21 cellular contexts compared by ENCODE assay signal in genomic region chr13:69644447-69644846, GRCh38.
DNase-seq lines count a peak whose midpoint lies in the region; ATAC-seq, FAIRE-seq and TF ChIP-seq lines count a peak whose summit lies in the region.
"Had no signal": no experiment of that assay in that cellular context is flagged by ENCODE, and none has a peak within 500 bp of the region (broad histone marks: within the 10 kb centered on the region; RNA-seq: fewer than 3 reads in every experiment).

No MANE protein-coding gene starts in this region.

- H3K56ac ChIP-seq in mesendoderm (ENCODE audit: low read length) = no peak overlapping the region

- in situ Hi-C loops in ACHN (cut with HindIII; ENCODE audit: low pct_ligation_motif_present, low pct_unique_long_range_greater_than_20kb, low sequenced_read_pairs) = no loop called here

- no peaks in the 10 kb centered on the region for H3K27me3 Mint-ChIP-seq in endodermal cell (ENCODE audit: insufficient read depth)
- no peaks in the 10 kb centered on the region for H3K27me3 Mint-ChIP-seq in activated naive CD4-positive, alpha-beta T cell treated with anti-CD3 and anti-CD28 coated beads for 36 hours (ENCODE audit: low read depth)
- H3K27me3 Mint-ChIP-seq: B cell; CD4-positive, alpha-beta T cell had no signal

- H3K27me3 ChIP-seq in HUES48 (ENCODE audit: control insufficient read depth, insufficient read depth, low read length) (no peaks in the 10 kb centered on the region), endodermal cell (ENCODE audit: control insufficient read depth, insufficient read depth, low read length, poor library complexity, severe bottlenecking) (no peaks in the 10 kb centered on the region), mesendoderm (ENCODE audit: insufficient read depth, low read length, poor library complexity) (no peaks in the 10 kb centered on the region)
- H3K27me3 ChIP-seq: BLaER1 treated with 17β-estradiol and CSF1 and Interleukin-3, amounts not matched to agents 10 nM and 100 nM had no signal

- H4K8ac ChIP-seq in mesendoderm (ENCODE audit: low read depth, low read length) = no peak overlapping the region

- no peaks in the 10 kb centered on the region for H3K36me3 ChIP-seq in HUES48 (ENCODE audit: control insufficient read depth, insufficient read depth, low read length)
- H3K36me3 ChIP-seq in endodermal cell (ENCODE audit: control insufficient read depth, insufficient read depth, low read length) = no peaks in the 10 kb centered on the region
- H3K36me3 ChIP-seq in mesendoderm (ENCODE audit: control insufficient read depth, insufficient read depth, low read length) = no peaks in the 10 kb centered on the region
- H3K36me3 ChIP-seq: BLaER1 treated with 17β-estradiol and CSF1 and Interleukin-3, amounts not matched to agents 10 nM and 100 nM had no signal

- no peak for TF ChIP-seq POLR2A in A549 (IDR thresholded peaks at IDR 0.05; ENCODE audit: low read length)

- no peak overlapping the region for H3K27ac Mint-ChIP-seq in endodermal cell
- H3K27ac Mint-ChIP-seq in activated naive CD4-positive, alpha-beta T cell treated with anti-CD3 and anti-CD28 coated beads for 36 hours = no peak overlapping the region
- H3K27ac Mint-ChIP-seq in stimulated activated effector memory CD8-positive, alpha-beta T cell treated with anti-CD3 and anti-CD28 coated beads, Interleukin-12 subunit alpha, Interleukin-12 subunit beta, amount 100 ng/mL, for 72 hours = no peak overlapping the region
- H3K27ac Mint-ChIP-seq: B cell; CD4-positive, alpha-beta T cell; CD8-positive, alpha-beta T cell had no signal

- no peak for DNase-seq in A549 (ENCODE audit: low read depth in 1 of 2, low spot score in 1 of 2)
- peak; percentile 29 for DNase-seq in endodermal cell
- DNase-seq in mesendoderm = peak; percentile 5
- no peak for DNase-seq in ACHN
- no peak for DNase-seq in activated naive CD4-positive, alpha-beta T cell treated with anti-CD3 and anti-CD28 coated beads for 36 hours
- no peak for DNase-seq in stimulated activated effector memory CD8-positive, alpha-beta T cell treated with anti-CD3 and anti-CD28 coated beads, Interleukin-12 subunit alpha, Interleukin-12 subunit beta, amount 100 ng/mL, for 72 hours (ENCODE audit: low spot score in 2 of 2)
- DNase-seq: AML-193; Caco-2; Calu3; CD4-positive, alpha-beta T cell; CD8-positive, alpha-beta T cell; DMS79 treated with DMSO at 0.1 percent for 48 hours; GF-D8 had no signal

- H3K9me3 Mint-ChIP-seq in endodermal cell = peaks cover 21% of the 10 kb centered on the region
- peaks cover 11% of the 10 kb centered on the region for H3K9me3 Mint-ChIP-seq in activated naive CD4-positive, alpha-beta T cell treated with anti-CD3 and anti-CD28 coated beads for 36 hours
- peaks cover 3% of the 10 kb centered on the region for H3K9me3 Mint-ChIP-seq in stimulated activated effector memory CD8-positive, alpha-beta T cell treated with anti-CD3 and anti-CD28 coated beads, Interleukin-12 subunit alpha, Interleukin-12 subunit beta, amount 100 ng/mL, for 72 hours

- POLR2A ChIA-PET in A549 (lab: Yijun Ruan, JAX) = no interaction called here

- no peak overlapping the region for H2BK5ac ChIP-seq in mesendoderm (ENCODE audit: low read length)

- TF ChIP-seq CTCF in A549 (IDR thresholded peaks at IDR 0.05) = no peak
- TF ChIP-seq CTCF in endodermal cell (conservative IDR thresholded peaks at IDR 0.05) = no peak

- no peak for FAIRE-seq in A549 (lab: Jason Lieb, UNC)
- FAIRE-seq: D721Med, G401.6, GM12891 had no signal

- no peak overlapping the region for H2AK5ac ChIP-seq in mesendoderm (ENCODE audit: low read length)

- H2BK15ac ChIP-seq in mesendoderm (replicated peaks; ENCODE audit: low read depth) = no peak overlapping the region

- no peaks in the 10 kb centered on the region; the same call in 2 of the 3 replicates for H3K9me3 ChIP-seq in A549
- H3K9me3 ChIP-seq in HUES48 (ENCODE audit: control insufficient read depth, insufficient read depth, low read length) = peaks cover 18% of the 10 kb centered on the region
- H3K9me3 ChIP-seq in endodermal cell (ENCODE audit: control insufficient read depth, low read length) = peaks cover 17% of the 10 kb centered on the region
- H3K9me3 ChIP-seq: Caco-2 had no signal

- no peaks in the 10 kb centered on the region for H3K4me1 ChIP-seq in A549
- H3K4me1 ChIP-seq in HUES48 (ENCODE audit: control insufficient read depth, insufficient read depth, low read length) = no peaks in the 10 kb centered on the region
- H3K4me1 ChIP-seq in endodermal cell (ENCODE audit: control insufficient read depth, insufficient read depth, low read length) = no peaks in the 10 kb centered on the region
- H3K4me1 ChIP-seq in mesendoderm (ENCODE audit: control insufficient read depth, low read depth, low read length) = no peaks in the 10 kb centered on the region
- H3K4me1 ChIP-seq: BLaER1 treated with 17β-estradiol and CSF1 and Interleukin-3, amounts not matched to agents 10 nM and 100 nM; Caco-2 had no signal

- ATAC-seq in A549 = no peak
- no peak for ATAC-seq in stimulated activated effector memory CD8-positive, alpha-beta T cell treated with anti-CD3 and anti-CD28 coated beads, Interleukin-12 subunit alpha, Interleukin-12 subunit beta, amount 100 ng/mL, for 72 hours
- ATAC-seq: CD8-positive, alpha-beta T cell had no signal

- TF ChIP-seq RAD21 in A549 (conservative IDR thresholded peaks at IDR 0.05 in 1 of 2, IDR thresholded peaks at IDR 0.05 in 1 of 2) = no peak

- H3K4me2 ChIP-seq in A549 (no peak overlapping the region), mesendoderm (ENCODE audit: low read length) (no peak overlapping the region)
- H3K4me2 ChIP-seq: BLaER1 treated with 17β-estradiol and CSF1 and Interleukin-3, amounts not matched to agents 10 nM and 100 nM had no signal

- H2BK120ac ChIP-seq in mesendoderm (ENCODE audit: low read depth, low read length) = no peak overlapping the region

- intact Hi-C loops in activated naive CD4-positive, alpha-beta T cell treated with anti-CD3 and anti-CD28 coated beads for 36 hours (cut with micrococcal nuclease) = no loop called here

- H3K36me3 Mint-ChIP-seq in endodermal cell (ENCODE audit: low read depth) = no peaks in the 10 kb centered on the region
- no peaks in the 10 kb centered on the region for H3K36me3 Mint-ChIP-seq in activated naive CD4-positive, alpha-beta T cell treated with anti-CD3 and anti-CD28 coated beads for 36 hours (ENCODE audit: low read depth)
- H3K36me3 Mint-ChIP-seq in stimulated activated effector memory CD8-positive, alpha-beta T cell treated with anti-CD3 and anti-CD28 coated beads, Interleukin-12 subunit alpha, Interleukin-12 subunit beta, amount 100 ng/mL, for 72 hours = no peaks in the 10 kb centered on the region
- H3K36me3 Mint-ChIP-seq: CD8-positive, alpha-beta T cell had no signal

- no peaks in the 10 kb centered on the region for H3K79me2 ChIP-seq in mesendoderm (ENCODE audit: control insufficient read depth, insufficient read depth, low read length)

- no peak overlapping the region for H3K4ac ChIP-seq in mesendoderm (ENCODE audit: low read depth, low read length)

- CTCF ChIA-PET in A549 (lab: Yijun Ruan, JAX) = no interaction called here
- CTCF ChIA-PET in activated naive CD4-positive, alpha-beta T cell treated with anti-CD3 and anti-CD28 coated beads for 36 hours (lab: Charles Lee) = no interaction called here

- H3K9ac ChIP-seq in HUES48 (ENCODE audit: low read depth, low read length) = no peak overlapping the region
- H3K9ac ChIP-seq in endodermal cell (ENCODE audit: extremely low read depth, low read length, poor library complexity, severe bottlenecking) = no peak overlapping the region
- no peak overlapping the region for H3K9ac ChIP-seq in mesendoderm (ENCODE audit: low read length)
- H3K9ac ChIP-seq: BLaER1 treated with 17β-estradiol and CSF1 and Interleukin-3, amounts not matched to agents 10 nM and 100 nM had no signal

- TF ChIP-seq EP300 in A549 (IDR thresholded peaks at IDR 0.05) = no peak

- H3K27ac ChIP-seq in A549 (no peak overlapping the region), HUES48 (ENCODE audit: low read depth, low read length) (no peak overlapping the region), endodermal cell (ENCODE audit: low read depth, low read length) (no peak overlapping the region), mesendoderm (ENCODE audit: low read depth, low read length) (no peak overlapping the region)
- H3K27ac ChIP-seq: 22Rv1; BLaER1 treated with 17β-estradiol and CSF1 and Interleukin-3, amounts not matched to agents 10 nM and 100 nM; C4-2B had no signal

- no peak overlapping the region for H3K4me3 Mint-ChIP-seq in endodermal cell
- no peak overlapping the region for H3K4me3 Mint-ChIP-seq in activated naive CD4-positive, alpha-beta T cell treated with anti-CD3 and anti-CD28 coated beads for 36 hours
- no peak overlapping the region for H3K4me3 Mint-ChIP-seq in stimulated activated effector memory CD8-positive, alpha-beta T cell treated with anti-CD3 and anti-CD28 coated beads, Interleukin-12 subunit alpha, Interleukin-12 subunit beta, amount 100 ng/mL, for 72 hours
- H3K4me3 Mint-ChIP-seq: B cell; CD4-positive, alpha-beta T cell; CD8-positive, alpha-beta T cell had no signal

- H3K4me1 Mint-ChIP-seq in endodermal cell = no peaks in the 10 kb centered on the region
- H3K4me1 Mint-ChIP-seq in activated naive CD4-positive, alpha-beta T cell treated with anti-CD3 and anti-CD28 coated beads for 36 hours (ENCODE audit: low read depth) = no peaks in the 10 kb centered on the region
- H3K4me1 Mint-ChIP-seq in stimulated activated effector memory CD8-positive, alpha-beta T cell treated with anti-CD3 and anti-CD28 coated beads, Interleukin-12 subunit alpha, Interleukin-12 subunit beta, amount 100 ng/mL, for 72 hours = no peaks in the 10 kb centered on the region
- H3K4me1 Mint-ChIP-seq: B cell had no signal

- H3K79me1 ChIP-seq in mesendoderm (ENCODE audit: low read length) = no peaks in the 10 kb centered on the region

- no peak overlapping the region for H3K18ac ChIP-seq in mesendoderm (ENCODE audit: low read length)

- H3K23ac ChIP-seq in mesendoderm (ENCODE audit: low read length) = no peak overlapping the region

- H4K5ac ChIP-seq in mesendoderm (ENCODE audit: low read length) = no peak overlapping the region

- H3K4me3 ChIP-seq in A549 (no peak overlapping the region), HUES48 (ENCODE audit: low read depth, low read length) (peak overlapping the region; percentile 17; the same call in 1 of the 2 replicates), endodermal cell (ENCODE audit: low read length) (peak overlapping the region; percentile 61), mesendoderm (ENCODE audit: low read length) (no peak overlapping the region)
- H3K4me3 ChIP-seq: BLaER1 treated with 17β-estradiol and CSF1 and Interleukin-3, amounts not matched to agents 10 nM and 100 nM had no signal

Comparison
In these comparisons a context has a peak if more than half of its experiments do, and no peak if none do; other contexts are left out.
1. DNase-seq: peak in endodermal cell (single experiment) and mesendoderm (single experiment); none in A549 (0 of 2), ACHN (single experiment), activated naive CD4-positive, alpha-beta T cell treated with anti-CD3 and anti-CD28 coated beads for 36 hours (single experiment) and stimulated activated effector memory CD8-positive, alpha-beta T cell treated with anti-CD3 and anti-CD28 coated beads, Interleukin-12 subunit alpha, Interleukin-12 subunit beta, amount 100 ng/mL, for 72 hours (0 of 2).
2. H3K4me3 ChIP-seq: peak in HUES48 (single experiment) and endodermal cell (single experiment); none in A549 (single experiment) and mesendoderm (single experiment).